Comparison of ENCODE assay signal across 25 cellular contexts in the genomic region with DNA sequence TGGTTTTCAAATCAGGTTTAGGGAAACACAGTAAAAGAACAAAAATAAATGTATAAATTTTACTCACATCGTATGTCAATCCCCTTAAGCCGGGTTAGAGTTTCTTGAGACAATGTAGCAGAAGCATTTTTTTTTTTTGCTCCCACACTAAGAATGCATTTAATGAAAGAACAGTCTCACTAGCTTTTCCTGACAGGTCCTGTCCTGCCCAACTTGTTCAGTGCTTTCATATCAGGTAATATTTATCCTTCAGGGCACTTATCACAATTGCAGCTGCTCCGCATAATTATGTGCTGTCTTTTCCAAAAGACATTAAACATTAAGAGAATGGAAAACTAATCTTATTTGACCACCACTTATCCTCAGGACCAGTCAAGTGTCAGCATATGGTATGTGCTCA.
A peak's percentile ranks its signal among the peaks of the same experiment; 100 is the strongest.
DNase-seq lines count a peak whose midpoint lies in the region; ATAC-seq, FAIRE-seq and TF ChIP-seq lines count a peak whose summit lies in the region.
"Had no signal": no experiment of that assay in that cellular context is flagged by ENCODE, and none has a peak within 500 bp of the region (broad histone marks: within the 10 kb centered on the region; RNA-seq: fewer than 3 reads in every experiment).

No MANE protein-coding gene starts in this region.

- peak overlapping the region; percentile 69 for H3K4me2 ChIP-seq in keratinocyte (ENCODE audit: control insufficient read depth, extremely low read depth, insufficient read depth, low read depth, low read length)
- H3K4me2 ChIP-seq: KMS-11 had no signal

- dilution Hi-C loops in keratinocyte (cut with MboI; ENCODE audit: extremely low pct_ligation_motif_present, low sequenced_read_pairs), result no loop called here

- H3K4me1 ChIP-seq in keratinocyte (ENCODE audit: control insufficient read depth, extremely low read depth, insufficient read depth, low read length) (peaks cover 21% of the 10 kb centered on the region), tibial artery (no peaks in the 10 kb centered on the region)
- H3K4me1 ChIP-seq: HAP-1 had no signal

- H3K36me3 ChIP-seq in keratinocyte (ENCODE audit: control insufficient read depth in 2 of 2, extremely low read depth in 1 of 2, insufficient read depth in 2 of 2, low read length in 2 of 2), result no peaks in the 10 kb centered on the region
- no peaks in the 10 kb centered on the region for H3K36me3 ChIP-seq in tibial artery
- H3K36me3 ChIP-seq: HAP-1 had no signal

- DNase-seq in NCI-H82 (lab: John Stamatoyannopoulos, UW) (peak; percentile 16), NCI-H82 treated with DMSO at 0.1 percent for 48 hours (lab: John Stamatoyannopoulos, UW; ENCODE audit: unreplicated experiment) (no peak), NCI-H146 (lab: John Stamatoyannopoulos, UW) (peak; percentile 75), RWPE1 (ENCODE audit: low spot score) (peak; percentile 5), keratinocyte (ENCODE audit: low read depth, low spot score) (peak; percentile 52), tibial artery (no peak)
- DNase-seq: C1 segment of cervical spinal cord; CD4-positive, alpha-beta memory T cell; COR-L47; DMS79; EL; GDM1; GOT3; HFFc6; NCI-H1048; NCI-H187; NCI-H2081 treated with DMSO at 0.1 percent for 48 hours; NCI-H526; SIG-M5 had no signal

- POLR2A ChIA-PET in RWPE1 (lab: Yijun Ruan, JAX; ENCODE audit: low non-redundant PET), result no interaction called here

- TF ChIP-seq CTCF in RWPE1 (conservative IDR thresholded peaks at IDR 0.05; ENCODE audit: low read depth), result no peak
- no peak for TF ChIP-seq CTCF in keratinocyte (optimal IDR thresholded peaks at IDR 0.05 in 1 of 3, IDR thresholded peaks at IDR 0.05 in 1 of 3, conservative IDR thresholded peaks at IDR 0.05 in 1 of 3; ENCODE audit: extremely low read depth in 1 of 3, insufficient read depth in 2 of 3, low read length in 3 of 3)
- no peak for TF ChIP-seq CTCF in tibial artery (IDR thresholded peaks at IDR 0.05)

- intact Hi-C loops in tibial artery (cut with DNase I; ENCODE audit: low total_unique reads), result no loop called here

- H3K79me2 ChIP-seq in keratinocyte (ENCODE audit: control insufficient read depth, insufficient read depth, low read length), result no peaks in the 10 kb centered on the region

- H3K9ac ChIP-seq in keratinocyte (ENCODE audit: control insufficient read depth, extremely low read depth, insufficient read depth, low read length), result no peak overlapping the region
- H3K9ac ChIP-seq: KMS-11 had no signal

- H3K9me3 ChIP-seq in keratinocyte (ENCODE audit: control insufficient read depth, low read depth, low read length) (no peaks in the 10 kb centered on the region), tibial artery (no peaks in the 10 kb centered on the region)
- H3K9me3 ChIP-seq: HAP-1 had no signal

- FAIRE-seq in keratinocyte (lab: Jason Lieb, UNC), result peak; percentile 80

- H3K27ac ChIP-seq in RWPE1 (no peak overlapping the region), keratinocyte (ENCODE audit: control insufficient read depth, insufficient read depth, low read length) (peak overlapping the region; percentile 31), tibial artery (no peak overlapping the region)
- H3K27ac ChIP-seq: KMS-11, SK-N-MC had no signal

- peak overlapping the region in 1 of 3 experiments; percentile 42 for H3K4me3 ChIP-seq in keratinocyte (ENCODE audit: control insufficient read depth in 2 of 3, extremely low read depth in 1 of 3, insufficient read depth in 2 of 3, low read depth in 1 of 3, low read length in 3 of 3)
- H3K4me3 ChIP-seq in tibial artery, result no peak overlapping the region
- H3K4me3 ChIP-seq: GM12878, HAP-1, SK-N-MC had no signal

- no peaks in the 10 kb centered on the region for H4K20me1 ChIP-seq in keratinocyte (ENCODE audit: control insufficient read depth, extremely low read depth, insufficient read depth, low read length)

- ATAC-seq in GM18907 (IDR thresholded peaks at IDR 0.05; ENCODE audit: unreplicated experiment), result no peak
- ATAC-seq: GM12878, Panc1 had no signal

- peak overlapping the region; percentile 60 for H2AFZ ChIP-seq in keratinocyte (ENCODE audit: control insufficient read depth, low read length)

- no peaks in the 10 kb centered on the region for H3K9me1 ChIP-seq in keratinocyte (ENCODE audit: control insufficient read depth, extremely low read depth, insufficient read depth, low read length)

- H3K27me3 ChIP-seq in keratinocyte (ENCODE audit: control insufficient read depth, extremely low read depth, insufficient read depth, low read length) (no peaks in the 10 kb centered on the region), tibial artery (no peaks in the 10 kb centered on the region)

- CTCF ChIA-PET in RWPE1 (lab: Yijun Ruan, JAX), result interaction anchor here (0.6 kb wide), 1 partner anchor 16 kb away, joined by 3 read pairs; no protein-coding TSS in a partner anchor

Comparison
In these comparisons a context has a peak if more than half of its experiments do, and no peak if none do; other contexts are left out.
1. DNase-seq: peak in NCI-H82 (single experiment), NCI-H146 (single experiment), RWPE1 (single experiment) and keratinocyte (single experiment); none in NCI-H82 treated with DMSO at 0.1 percent for 48 hours (single experiment) and tibial artery (0 of 2).